8 cellular contexts compared by ENCODE assay signal in the genomic region with DNA sequence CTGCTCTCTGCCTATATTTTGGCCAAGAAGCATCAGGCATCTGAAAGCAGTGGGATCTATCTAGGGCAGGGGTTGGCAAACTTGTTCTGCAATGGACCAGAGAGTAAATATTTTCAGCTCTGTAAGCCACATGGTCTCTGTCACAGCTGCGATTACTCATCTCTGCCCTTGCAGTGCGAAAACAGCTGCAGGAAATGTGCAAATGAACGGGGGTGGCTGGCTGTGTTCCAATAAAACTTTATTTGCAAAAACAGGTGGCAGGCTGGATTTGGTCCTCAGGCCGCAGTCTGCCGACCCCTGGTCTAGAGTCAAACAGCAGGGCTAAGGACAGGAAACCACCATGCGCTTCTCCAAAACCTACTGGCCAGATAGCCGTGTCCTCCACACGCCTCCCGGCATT. TPM values are rescaled to one million over a fixed set of nuclear protein-coding genes. Genes with fewer than 3 reads are reported as not detected.
DNase-seq lines count a peak whose midpoint lies in the region; ATAC-seq and TF ChIP-seq lines count a peak whose summit lies in the region.

No MANE protein-coding gene starts in this region.

- H3K36me3 Mint-ChIP-seq in CD4-positive, alpha-beta T cell (ENCODE audit: low read depth): peaks cover 65% of the 10 kb centered on the region

- H2AFZ ChIP-seq in smooth muscle cell (ENCODE audit: low read depth): no peak overlapping the region

- CTCF ChIA-PET in GM10248 (lab: Yijun Ruan, JAX): interaction anchor here (0.7 to 4.9 kb wide), 5 partner anchors 9 to 150 kb away, joined by 3 to 27 read pairs (median 4); no protein-coding TSS in a partner anchor
- CTCF ChIA-PET in CD4-positive, alpha-beta T cell (lab: Charles Lee): no interaction called here

- no peak overlapping the region for H3K4me3 ChIP-seq in NB4 (ENCODE audit: low read depth, low read length)
- no peak overlapping the region for H3K4me3 ChIP-seq in smooth muscle cell

- no peaks in the 10 kb centered on the region for H3K27me3 Mint-ChIP-seq in CD4-positive, alpha-beta T cell

- no peaks in the 10 kb centered on the region for H3K9me3 ChIP-seq in smooth muscle cell (replicated peaks; ENCODE audit: low read depth)
- no peaks in the 10 kb centered on the region for H3K9me3 ChIP-seq in CD4-positive, alpha-beta T cell (ENCODE audit: control insufficient read depth, low read length)

- H3K27me3 ChIP-seq in smooth muscle cell (ENCODE audit: low read depth): no peaks in the 10 kb centered on the region
- H3K27me3 ChIP-seq in CD4-positive, alpha-beta T cell (ENCODE audit: control insufficient read depth, insufficient read depth, low read length): no peaks in the 10 kb centered on the region

- no peaks in the 10 kb centered on the region for H3K79me2 ChIP-seq in smooth muscle cell (ENCODE audit: low read depth)

- H3K4me2 ChIP-seq in smooth muscle cell: peak overlapping the region; percentile 46

- peak overlapping the region; percentile 5 for H3K27ac ChIP-seq in smooth muscle cell (ENCODE audit: low read depth)
- H3K27ac ChIP-seq in CD4-positive, alpha-beta T cell (ENCODE audit: low read depth, low read length): no peak overlapping the region

- peaks cover 18% of the 10 kb centered on the region for H3K4me1 ChIP-seq in smooth muscle cell (ENCODE audit: low read depth)

- no peaks in the 10 kb centered on the region for H3K4me1 Mint-ChIP-seq in CD4-positive, alpha-beta T cell (ENCODE audit: low read depth)

- 43% methylated on average over 9 of the region's 9 CpGs for WGBS in smooth muscle cell (ENCODE audit: low lambda C conversion rate)

- no peaks in the 10 kb centered on the region for H3K36me3 ChIP-seq in smooth muscle cell (ENCODE audit: low read depth)

- H3K4me3 Mint-ChIP-seq in CD4-positive, alpha-beta T cell: no peak overlapping the region

- peak; percentile 70 for ATAC-seq in GM21717 (IDR thresholded peaks at IDR 0.05; ENCODE audit: unreplicated experiment)
- ATAC-seq in CD4-positive, alpha-beta T cell (ENCODE audit: poor library complexity): no peak

- POLR2A ChIA-PET in GM10248 (lab: Yijun Ruan, JAX): interaction anchor here (0.7 kb wide), 1 partner anchor 36 kb away, joined by 3 read pairs; no protein-coding TSS in a partner anchor
- POLR2A ChIA-PET in CD4-positive, alpha-beta T cell (lab: Charles Lee): no interaction called here

- no peak for TF ChIP-seq POLR2A in NB4 (IDR thresholded peaks at IDR 0.05; ENCODE audit: extremely low read depth, insufficient read length)

- no peaks in the 10 kb centered on the region for H3K9me3 Mint-ChIP-seq in CD4-positive, alpha-beta T cell

- intact Hi-C loops in CD4-positive, alpha-beta T cell (cut with DNase I, micrococcal nuclease): no loop called here

- H3F3A ChIP-seq in smooth muscle cell (ENCODE audit: low read depth): peaks cover 32% of the 10 kb centered on the region

- DNase-seq in GM10248 (ENCODE audit: extremely low spot score): peak; percentile 57
- peak; percentile 50 for DNase-seq in NB4 (ENCODE audit: low read depth)
- DNase-seq in fibroblast of peridontal ligament (ENCODE audit: extremely low read depth): peak; percentile 79
- DNase-seq in smooth muscle cell (lab: John Stamatoyannopoulos, UW; ENCODE audit: unreplicated experiment): no peak
- DNase-seq in HuH-7.5 (ENCODE audit: low spot score): no peak
- DNase-seq in NOMO-1 (lab: John Stamatoyannopoulos, UW; ENCODE audit: unreplicated experiment in 2 of 2): no peak
- DNase-seq in CD4-positive, alpha-beta T cell: no peak

- no peak for TF ChIP-seq CTCF in GM10248 (IDR thresholded peaks at IDR 0.05; ENCODE audit: control extremely low read depth, extremely low read depth, low read depth, missing control alignments)
- TF ChIP-seq CTCF in NB4 (IDR thresholded peaks at IDR 0.05; ENCODE audit: low read depth, low read length): no peak
- TF ChIP-seq CTCF in smooth muscle cell (IDR thresholded peaks at IDR 0.05; ENCODE audit: borderline replicate concordance, insufficient read depth, poor library complexity, severe bottlenecking): no peak
- no peak for TF ChIP-seq CTCF in CD4-positive, alpha-beta T cell (IDR thresholded peaks at IDR 0.05)

- no peak overlapping the region for H3K27ac Mint-ChIP-seq in CD4-positive, alpha-beta T cell

- H4K20me1 ChIP-seq in smooth muscle cell (ENCODE audit: low read depth): peaks cover 23% of the 10 kb centered on the region

- H3K9ac ChIP-seq in smooth muscle cell (ENCODE audit: low read depth): no peak overlapping the region

RNA-seq across cellular contexts. Expression of a gene that starts 48.6 kb away (rescaled TPM):
- total RNA-seq in smooth muscle cell: 25.0 and 25.9 TPM in 2 replicates
- polyA plus RNA-seq in smooth muscle cell: 23.9 and 27.9 TPM in 2 replicates
- total RNA-seq in CD4-positive, alpha-beta T cell: 1 to 10 TPM; 4.9 to 6.1 TPM

RNA-seq across cellular contexts. Expression of a gene that starts 48.6 kb away (rescaled TPM):
- 16.6 and 18.7 TPM in 2 replicates for total RNA-seq in smooth muscle cell
- 5.0 and 8.4 TPM in 2 replicates for polyA plus RNA-seq in smooth muscle cell
- total RNA-seq in CD4-positive, alpha-beta T cell: 10 to 100 TPM; 25.6 to 29.2 TPM

Comparison
In these comparisons a context has a peak if more than half of its experiments do, and no peak if none do; other contexts are left out.
1. DNase-seq: peak in GM10248 (single experiment), NB4 (single experiment) and fibroblast of peridontal ligament (single experiment); none in smooth muscle cell (single experiment), HuH-7.5 (single experiment), NOMO-1 (0 of 2) and CD4-positive, alpha-beta T cell (0 of 10).